ENCODE assay signal across 16 cellular contexts in the genomic region with DNA sequence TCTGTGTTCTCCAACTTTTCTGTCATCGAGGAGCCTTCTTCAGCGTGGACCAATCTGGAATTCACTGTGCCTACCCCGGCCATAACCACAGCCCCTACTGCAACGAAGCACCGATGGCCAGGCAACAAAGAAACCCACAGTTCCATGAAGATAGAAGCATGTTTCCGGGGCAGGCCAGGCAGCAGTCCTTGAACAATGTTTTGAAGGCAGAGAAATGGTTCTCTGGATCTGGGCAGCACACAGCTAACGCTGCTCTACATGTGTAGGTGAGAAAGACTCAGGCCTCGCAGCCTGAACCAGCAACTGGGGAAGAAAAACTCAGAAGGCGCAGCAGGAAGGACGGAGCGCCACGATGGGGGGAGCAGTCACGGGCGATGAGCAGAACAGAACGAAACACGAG.
A peak's percentile ranks its signal among the peaks of the same experiment; 100 is the strongest.
DNase-seq lines count a peak whose midpoint lies in the region; TF ChIP-seq lines count a peak whose summit lies in the region.
"Had no signal": no experiment of that assay in that cellular context is flagged by ENCODE, and none has a peak within 500 bp of the region (broad histone marks: within the 10 kb centered on the region; RNA-seq: fewer than 3 reads in every experiment).

No MANE protein-coding gene starts in this region.

- H3K4me3 Mint-ChIP-seq in Caco-2 (ENCODE audit: unreplicated experiment) (no peak overlapping the region), endodermal cell (no peak overlapping the region), progenitor cell of endocrine pancreas (ENCODE audit: low read depth) (no peak overlapping the region)
- H3K4me3 Mint-ChIP-seq: CD8-positive, alpha-beta memory T cell; HFFc6 had no signal

- H3K9me3 Mint-ChIP-seq in Caco-2 (ENCODE audit: unreplicated experiment) (no peaks in the 10 kb centered on the region), endodermal cell (no peaks in the 10 kb centered on the region), progenitor cell of endocrine pancreas (ENCODE audit: low read depth) (no peaks in the 10 kb centered on the region)
- H3K9me3 Mint-ChIP-seq: CD8-positive, alpha-beta memory T cell; HFFc6 had no signal

- H3K4me1 ChIP-seq in Caco-2 (peaks cover 58% of the 10 kb centered on the region), endodermal cell (ENCODE audit: control insufficient read depth, insufficient read depth, low read length) (peaks cover 22% of the 10 kb centered on the region), mucosa of stomach (ENCODE audit: control insufficient read depth, insufficient read depth, low read length) (peaks cover 57% of the 10 kb centered on the region)
- H3K4me1 ChIP-seq: BLaER1 had no signal

- intact Hi-C loops in Caco-2 (cut with micrococcal nuclease; ENCODE audit: unreplicated experiment) = no loop called here

- no peaks in the 10 kb centered on the region for H3K27me3 ChIP-seq in Caco-2 (replicated peaks; ENCODE audit: control insufficient read depth, insufficient read depth, low read length)
- peaks cover 5% of the 10 kb centered on the region for H3K27me3 ChIP-seq in endodermal cell (ENCODE audit: control insufficient read depth, insufficient read depth, low read length, poor library complexity, severe bottlenecking)
- H3K27me3 ChIP-seq in mucosa of stomach (ENCODE audit: control insufficient read depth, insufficient read depth, low read length) = no peaks in the 10 kb centered on the region
- H3K27me3 ChIP-seq: BLaER1 had no signal

- H3K27ac Mint-ChIP-seq in Caco-2 (ENCODE audit: unreplicated experiment) (peak overlapping the region; percentile 82), endodermal cell (no peak overlapping the region), progenitor cell of endocrine pancreas (peak overlapping the region; percentile 79)
- H3K27ac Mint-ChIP-seq: HFFc6 had no signal

- WGBS in endodermal cell (ENCODE audit: insufficient coverage in 1 of 2, insufficient read length in 1 of 2), 2 experiments = 92 to 93% methylated on average over 15 to 16 of the region's 16 CpGs

- H3K4me1 Mint-ChIP-seq in Caco-2 (ENCODE audit: low read depth, unreplicated experiment) (peaks cover 20% of the 10 kb centered on the region), endodermal cell (peaks cover 23% of the 10 kb centered on the region), progenitor cell of endocrine pancreas (ENCODE audit: low read depth) (peaks cover 32% of the 10 kb centered on the region)
- H3K4me1 Mint-ChIP-seq: CD8-positive, alpha-beta memory T cell had no signal

- peak overlapping the region; percentile 62 for H3K27ac ChIP-seq in endodermal cell (ENCODE audit: low read depth, low read length)
- H3K27ac ChIP-seq: BLaER1 had no signal

- H3K36me3 ChIP-seq in Caco-2 (ENCODE audit: control insufficient read depth, insufficient read depth, low read length) (no peaks in the 10 kb centered on the region), endodermal cell (ENCODE audit: control insufficient read depth, insufficient read depth, low read length) (no peaks in the 10 kb centered on the region), mucosa of stomach (ENCODE audit: control insufficient read depth, insufficient read depth, low read length) (no peaks in the 10 kb centered on the region)
- H3K36me3 ChIP-seq: BLaER1 had no signal

- POLR2A ChIA-PET in Caco-2 (lab: Charles Lee) = no interaction called here

- H3K4me3 ChIP-seq in Caco-2 (ENCODE audit: low read depth, low read length) (no peak overlapping the region), endodermal cell (ENCODE audit: low read length) (no peak overlapping the region), mucosa of stomach (ENCODE audit: low read length) (peak overlapping the region; percentile 21)
- H3K4me3 ChIP-seq: BLaER1 had no signal

- BruUV-seq in Caco-2 (replicated peaks; lab: Mats Ljungman, UMichigan) = no TSS peak

- H3K9ac ChIP-seq in endodermal cell (ENCODE audit: extremely low read depth, low read length, poor library complexity, severe bottlenecking) = no peak overlapping the region
- H3K9ac ChIP-seq in mucosa of stomach (ENCODE audit: low read length) = peak overlapping the region; percentile 79
- H3K9ac ChIP-seq: BLaER1 had no signal

- H3K36me3 Mint-ChIP-seq in Caco-2 (ENCODE audit: insufficient read depth, unreplicated experiment) (peaks cover 6% of the 10 kb centered on the region), endodermal cell (ENCODE audit: low read depth) (no peaks in the 10 kb centered on the region), progenitor cell of endocrine pancreas (ENCODE audit: insufficient read depth) (no peaks in the 10 kb centered on the region)
- H3K36me3 Mint-ChIP-seq: CD8-positive, alpha-beta memory T cell had no signal

- H3K27me3 Mint-ChIP-seq in Caco-2 (ENCODE audit: insufficient read depth, unreplicated experiment) = no peaks in the 10 kb centered on the region
- H3K27me3 Mint-ChIP-seq in endodermal cell (ENCODE audit: insufficient read depth) = peaks cover 17% of the 10 kb centered on the region
- no peaks in the 10 kb centered on the region for H3K27me3 Mint-ChIP-seq in progenitor cell of endocrine pancreas

- peaks cover 7% of the 10 kb centered on the region for H3K9me3 ChIP-seq in Caco-2
- H3K9me3 ChIP-seq in endodermal cell (ENCODE audit: control insufficient read depth, low read length) = no peaks in the 10 kb centered on the region
- no peaks in the 10 kb centered on the region for H3K9me3 ChIP-seq in mucosa of stomach (ENCODE audit: control insufficient read depth, low read length)

- TF ChIP-seq CTCF in Caco-2 (IDR thresholded peaks at IDR 0.05; ENCODE audit: insufficient read depth in 1 of 2, low read depth in 1 of 2, low read length in 1 of 2, severe bottlenecking in 1 of 2, unreplicated experiment in 1 of 2) = no peak
- no peak for TF ChIP-seq CTCF in endodermal cell (conservative IDR thresholded peaks at IDR 0.05)
- no peak for TF ChIP-seq CTCF in progenitor cell of endocrine pancreas (IDR thresholded peaks at IDR 0.05; ENCODE audit: unreplicated experiment)

- DNase-seq in Caco-2 (no peak), endodermal cell (no peak), progenitor cell of endocrine pancreas (ENCODE audit: low spot score, unreplicated experiment) (no peak), cerebellum (ENCODE audit: low spot score) (no peak), NCI-H526 treated with DMSO at 0.1 percent for 48 hours (lab: John Stamatoyannopoulos, UW) (no peak), LoVo (ENCODE audit: low spot score) (no peak), anterior cingulate cortex (lab: John Stamatoyannopoulos, UW) (no peak)
- DNase-seq: 8988T; AML-193; Calu3; CD8-positive, alpha-beta memory T cell; DMS 273 treated with DMSO at 0.1 percent for 48 hours; HCEC 1CT; HFFc6 had no signal

- CTCF ChIA-PET in Caco-2 (lab: Charles Lee) = no interaction called here
